ENCODE assay signal across 8 cellular contexts in genomic region chr6:35048031-35048613, GRCh38.
DNase-seq lines count a peak whose midpoint lies in the region; ATAC-seq and TF ChIP-seq lines count a peak whose summit lies in the region.

No MANE protein-coding gene starts in this region.

- no peaks in the 10 kb centered on the region for H3K9me3 ChIP-seq in sigmoid colon

- H3F3A ChIP-seq in GM23338 (replicated peaks; ENCODE audit: low read depth) = no peaks in the 10 kb centered on the region; the same call in 1 of the 2 replicates

- ATAC-seq in GM23338 = peak; percentile 76
- ATAC-seq in GM21737 (IDR thresholded peaks at IDR 0.05; ENCODE audit: unreplicated experiment) = no peak

- H3K4me2 ChIP-seq in GM23338 = peak overlapping the region; percentile 54

- H3K9me3 Mint-ChIP-seq in GM23338 = no peaks in the 10 kb centered on the region

- H3K4me1 ChIP-seq in GM23338 (ENCODE audit: insufficient read depth) (peaks cover 58% of the 10 kb centered on the region), sigmoid colon (peaks cover 0 to 100% (median 100%) of the 10 kb centered on the region in 4 donors)

- 74 to 91% methylated on average over 12 of the region's 12 CpGs for WGBS in sigmoid colon, 2 donors

- peak overlapping the region; percentile 86 for H3K27ac ChIP-seq in GM23338 (ENCODE audit: low read depth)
- peak overlapping the region; percentile 84 to 92 (median 88) for H3K27ac ChIP-seq in sigmoid colon

- H3K36me3 ChIP-seq in GM23338 (ENCODE audit: insufficient read depth) (no peaks in the 10 kb centered on the region), sigmoid colon (no peaks in the 10 kb centered on the region)

- H3K36me3 Mint-ChIP-seq in GM23338 (ENCODE audit: low read depth) = no peaks in the 10 kb centered on the region; the same call in 1 of the 3 replicates

- H3K9me2 ChIP-seq in GM23338 (ENCODE audit: insufficient read depth) = no peaks in the 10 kb centered on the region

- peaks cover 6% of the 10 kb centered on the region for H3K27me3 Mint-ChIP-seq in GM23338 (ENCODE audit: insufficient read depth, low read depth, poor library complexity)

- peak; percentile 67 for DNase-seq in GM23338 (ENCODE audit: low spot score)
- DNase-seq in SK-N-DZ (ENCODE audit: low spot score) = peak; percentile 20
- peak; percentile 77 to 88 for DNase-seq in hippocampal formation (lab: John Stamatoyannopoulos, UW)
- DNase-seq in sigmoid colon = peak; percentile 69
- no peak for DNase-seq in NCI-H226
- DNase-seq in stimulated activated CD4-positive, alpha-beta T cell treated with anti-CD3 and anti-CD28 coated beads, Interleukin-15, amount 100 ng/mL, for 24 hours = no peak
- no peak for DNase-seq in cortex of kidney (lab: John Stamatoyannopoulos, UW)

- H4K20me1 ChIP-seq in GM23338 (replicated peaks; ENCODE audit: insufficient read depth) = no peaks in the 10 kb centered on the region

- peak overlapping the region; percentile 8; the same call in 2 of the 3 replicates for H3K4me3 Mint-ChIP-seq in GM23338

- no peak overlapping the region for H3K27ac Mint-ChIP-seq in GM23338

- H3K4me3 ChIP-seq in GM23338 (0 out of 2 replicates have a peak overlapping the region, but pooled peaks have one; percentile 23), sigmoid colon (peak overlapping the region in 2 of 4 donors; percentile 4 to 14)

- intact Hi-C loops in sigmoid colon (cut with DNase I) = no loop called here

- no peak for TF ChIP-seq EP300 in sigmoid colon (IDR thresholded peaks at IDR 0.05)

- no peaks in the 10 kb centered on the region for H3K27me3 ChIP-seq in GM23338 (ENCODE audit: insufficient read depth)
- H3K27me3 ChIP-seq in sigmoid colon = no peaks in the 10 kb centered on the region

- no peaks in the 10 kb centered on the region for H3K79me2 ChIP-seq in GM23338 (replicated peaks; ENCODE audit: insufficient read depth)

- TF ChIP-seq POLR2A in sigmoid colon (IDR thresholded peaks at IDR 0.05) = no peak

- peaks cover 40% of the 10 kb centered on the region; the same call in 2 of the 3 replicates for H3K4me1 Mint-ChIP-seq in GM23338

- no peak for TF ChIP-seq CTCF in GM23338 (conservative IDR thresholded peaks at IDR 0.05; ENCODE audit: low read depth in 2 of 2)
- TF ChIP-seq CTCF in sigmoid colon (IDR thresholded peaks at IDR 0.05) = no peak

- H2AFZ ChIP-seq in GM23338 = peak overlapping the region; percentile 11; the same call in 1 of the 2 replicates

TF ChIP-seq in GM23338, 12 proteins besides CTCF, POLR2A, EP300 and RAD21:
- no peak for TF ChIP-seq EZH2phosphoT487 (IDR thresholded peaks at IDR 0.05; ENCODE audit: unreplicated experiment)
- TF ChIP-seq CREB1 (CRISPR knock-in tag; IDR thresholded peaks at IDR 0.05; ENCODE audit: low read depth) = no peak
- no peak for TF ChIP-seq EZH2 (IDR thresholded peaks at IDR 0.05; ENCODE audit: low read depth, unreplicated experiment)
- no peak for TF ChIP-seq JUNB (IDR thresholded peaks at IDR 0.05; ENCODE audit: unreplicated experiment)
- TF ChIP-seq NANOG (IDR thresholded peaks at IDR 0.05; ENCODE audit: borderline replicate concordance) = no peak
- no peak for TF ChIP-seq ZNF114 (CRISPR knock-in tag; IDR thresholded peaks at IDR 0.05)
- no peak for TF ChIP-seq ETS1 (IDR thresholded peaks at IDR 0.05)
- TF ChIP-seq STAT1 (IDR thresholded peaks at IDR 0.05; ENCODE audit: unreplicated experiment) = no peak
- no peak for TF ChIP-seq ZNF462 (CRISPR knock-in tag; IDR thresholded peaks at IDR 0.05)
- no peak for TF ChIP-seq REST (IDR thresholded peaks at IDR 0.05; ENCODE audit: unreplicated experiment)
TF ChIP-seq in GM23338: peak in this region for 0.

Comparison
In these comparisons a context has a peak if more than half of its experiments do, and no peak if none do; other contexts are left out.
1. DNase-seq: peak in GM23338 (single experiment), SK-N-DZ (single experiment), hippocampal formation (2 of 2) and sigmoid colon (single experiment); none in NCI-H226 (single experiment), stimulated activated CD4-positive, alpha-beta T cell treated with anti-CD3 and anti-CD28 coated beads, Interleukin-15, amount 100 ng/mL, for 24 hours (single experiment) and cortex of kidney (single experiment).